Comparison of ENCODE assay signal across 26 cellular contexts in genomic region chr16:21685034-21685455, GRCh38. TPM values are rescaled to one million over a fixed set of nuclear protein-coding genes. Genes with fewer than 3 reads are reported as not detected.
DNase-seq lines count a peak whose midpoint lies in the region; ATAC-seq and TF ChIP-seq lines count a peak whose summit lies in the region.
"Had no signal": no experiment of that assay in that cellular context is flagged by ENCODE, and none has a peak within 500 bp of the region (broad histone marks: within the 10 kb centered on the region; RNA-seq: fewer than 3 reads in every experiment).

No MANE protein-coding gene starts in this region.

- H3K36me3 ChIP-seq in A673 (ENCODE audit: insufficient read depth, low read length, poor library complexity, severe bottlenecking) (no peaks in the 10 kb centered on the region), HCT116 (ENCODE audit: control insufficient read depth in 1 of 2, insufficient read depth in 2 of 2, low read length in 2 of 2) (no peaks in the 10 kb centered on the region)
- H3K36me3 ChIP-seq in effector memory CD4-positive, alpha-beta T cell (ENCODE audit: control insufficient read depth, insufficient read depth, low read length), result no peaks in the 10 kb centered on the region
- H3K36me3 ChIP-seq: breast epithelium, colonic mucosa, left ventricle myocardium inferior had no signal

- no peak for TF ChIP-seq POLR2A in HCT116 (IDR thresholded peaks at IDR 0.05; ENCODE audit: borderline replicate concordance, extremely low read depth, insufficient read depth, insufficient read length)

- no peaks in the 10 kb centered on the region for H3K4me1 Mint-ChIP-seq in WTC11

- no peaks in the 10 kb centered on the region for H3K79me2 ChIP-seq in HCT116 (ENCODE audit: insufficient read depth, low read length)

- no peaks in the 10 kb centered on the region for H4K20me1 ChIP-seq in HCT116 (ENCODE audit: insufficient read depth)

- TF ChIP-seq CTCF in A673 (conservative IDR thresholded peaks at IDR 0.05; ENCODE audit: low read depth, low read length) (no peak), HCT116 (IDR thresholded peaks at IDR 0.05 in 2 of 3, conservative IDR thresholded peaks at IDR 0.05 in 1 of 3; ENCODE audit: borderline replicate concordance in 1 of 3, insufficient read depth in 1 of 3, low read depth in 2 of 3, low read length in 2 of 3) (no peak), WTC11 (IDR thresholded peaks at IDR 0.05) (no peak), omental fat pad (IDR thresholded peaks at IDR 0.05) (no peak)

- BruUV-seq in A673 (replicated peaks; lab: Mats Ljungman, UMichigan) (no TSS peak), HCT116 (replicated peaks; lab: Mats Ljungman, UMichigan) (no TSS peak)

- H3K9me2 ChIP-seq in HCT116 (ENCODE audit: insufficient read depth), result no peaks in the 10 kb centered on the region

- H2AFZ ChIP-seq in HCT116 (ENCODE audit: low read depth, low read length, poor library complexity, severe bottlenecking), result no peak overlapping the region

- RAD21 ChIA-PET in HCT116 (lab: Charles Lee; ENCODE audit: low non-redundant PET in 1 of 2, low total read pairs in 2 of 2, uncharacterized antibody in 2 of 2, unreplicated experiment in 2 of 2), result no interaction called here

- ATAC-seq in HCT116 (no peak), WTC11 (peak; percentile 67), GM19395 (IDR thresholded peaks at IDR 0.05; ENCODE audit: unreplicated experiment) (no peak), omental fat pad (ENCODE audit: low FRiP score) (no peak)
- ATAC-seq: natural killer cell had no signal

- H3K27ac ChIP-seq in A673 (ENCODE audit: low read depth, low read length, poor library complexity, severe bottlenecking) (no peak overlapping the region), HCT116 (ENCODE audit: low read depth, low read length) (no peak overlapping the region)
- no peak overlapping the region for H3K27ac ChIP-seq in effector memory CD4-positive, alpha-beta T cell (ENCODE audit: insufficient read depth, low read length, poor library complexity, severe bottlenecking)
- H3K27ac ChIP-seq: breast epithelium, C4-2B, colonic mucosa, left ventricle myocardium inferior, RWPE1, skin epidermis, testis had no signal

- H3K4me3 Mint-ChIP-seq in WTC11, result no peak overlapping the region
- H3K4me3 Mint-ChIP-seq: activated T-cell treated with anti-CD3 and anti-CD28 coated beads, Interleukin-2, amount 50 U/mL, for 24 hours; HFFc6; natural killer cell had no signal

- POLR2A ChIA-PET in A673 (lab: Charles Lee; ENCODE audit: low non-redundant PET) (no interaction called here), HCT116 (lab: Charles Lee) (no interaction called here), WTC11 (lab: Charles Lee) (no interaction called here)

- intact Hi-C loops in A673 (cut with micrococcal nuclease; ENCODE audit: unreplicated experiment), result no loop called here
- intact Hi-C loops in HCT116 (cut with micrococcal nuclease), result no loop called here

- H3K9me3 Mint-ChIP-seq in WTC11, result peaks cover 9% of the 10 kb centered on the region
- H3K9me3 Mint-ChIP-seq: activated T-cell treated with anti-CD3 and anti-CD28 coated beads, Interleukin-2, amount 50 U/mL, for 24 hours; HFFc6; natural killer cell had no signal

- H3K27ac Mint-ChIP-seq in WTC11, result no peak overlapping the region
- H3K27ac Mint-ChIP-seq: activated T-cell treated with anti-CD3 and anti-CD28 coated beads, Interleukin-2, amount 50 U/mL, for 24 hours; HFFc6; natural killer cell had no signal

- H3K4me1 ChIP-seq in A673 (ENCODE audit: insufficient read depth, low read length, poor library complexity, severe bottlenecking) (no peaks in the 10 kb centered on the region), HCT116 (ENCODE audit: control insufficient read depth in 1 of 2, insufficient read depth in 2 of 2, low read length in 2 of 2) (no peaks in the 10 kb centered on the region)
- H3K4me1 ChIP-seq in effector memory CD4-positive, alpha-beta T cell (ENCODE audit: control insufficient read depth, insufficient read depth, low read length, poor library complexity, severe bottlenecking), result no peaks in the 10 kb centered on the region
- H3K4me1 ChIP-seq: breast epithelium, colonic mucosa, left ventricle myocardium inferior, testis had no signal

- no peak for TF ChIP-seq RAD21 in HCT116 (IDR thresholded peaks at IDR 0.05; ENCODE audit: low read depth)

- H3K27me3 ChIP-seq in A673 (replicated peaks; ENCODE audit: insufficient read depth, low read depth, low read length, poor library complexity) (peaks cover 3% of the 10 kb centered on the region), HCT116 (ENCODE audit: insufficient read depth, low read length) (no peaks in the 10 kb centered on the region)
- no peaks in the 10 kb centered on the region for H3K27me3 ChIP-seq in effector memory CD4-positive, alpha-beta T cell (replicated peaks; ENCODE audit: control insufficient read depth, insufficient read depth, low read length, poor library complexity, severe bottlenecking)
- H3K27me3 ChIP-seq: breast epithelium, colonic mucosa, testis had no signal

- H3K4me3 ChIP-seq in A673 (ENCODE audit: low read depth, low read length, poor library complexity, severe bottlenecking), result no peak overlapping the region
- H3K4me3 ChIP-seq in HCT116 (replicated peaks in 1 of 2; ENCODE audit: low read depth in 1 of 2, low read length in 2 of 2), result no peak overlapping the region
- no peak overlapping the region for H3K4me3 ChIP-seq in effector memory CD4-positive, alpha-beta T cell (ENCODE audit: insufficient read depth, low read depth, low read length, poor library complexity, severe bottlenecking)
- H3K4me3 ChIP-seq: breast epithelium, colonic mucosa, left ventricle myocardium inferior, skin epidermis, testis had no signal

- peaks cover 11% of the 10 kb centered on the region; the same call in 1 of the 2 replicates for H3K27me3 Mint-ChIP-seq in WTC11 (ENCODE audit: low read depth)

- no peaks in the 10 kb centered on the region for H3K9me3 ChIP-seq in A673 (ENCODE audit: low read depth, low read length, poor library complexity, severe bottlenecking)
- no peaks in the 10 kb centered on the region for H3K9me3 ChIP-seq in HCT116 (ENCODE audit: control insufficient read depth in 1 of 2, insufficient read depth in 1 of 2, low read depth in 1 of 2, low read length in 2 of 2)
- no peaks in the 10 kb centered on the region for H3K9me3 ChIP-seq in effector memory CD4-positive, alpha-beta T cell (ENCODE audit: control insufficient read depth, low read length)
- H3K9me3 ChIP-seq: colonic mucosa, testis had no signal

- H3K36me3 Mint-ChIP-seq in WTC11, result no peaks in the 10 kb centered on the region
- H3K36me3 Mint-ChIP-seq: natural killer cell had no signal

- H3K9ac ChIP-seq in HCT116 (ENCODE audit: low read length), result no peak overlapping the region

- CTCF ChIA-PET in A673 (lab: Charles Lee) (no interaction called here), HCT116 (lab: Charles Lee) (no interaction called here), WTC11 (lab: Charles Lee) (interaction anchor here (0.8 to 1.4 kb wide), 11 partner anchors 8 to 125 kb away, joined by 4 to 14 read pairs (median 6); no protein-coding TSS in a partner anchor)

- peak; percentile 16 for DNase-seq in A673 (ENCODE audit: low spot score)
- no peak for DNase-seq in HCT116 (ENCODE audit: low read depth, low spot score)
- DNase-seq in WTC11 (ENCODE audit: low spot score), result peak; percentile 71
- DNase-seq in islet precursor cell, result peak; percentile 63
- DNase-seq in effector memory CD4-positive, alpha-beta T cell, result no peak
- DNase-seq in stimulated activated CD4-positive, alpha-beta T cell treated with anti-CD3 and anti-CD28 coated beads, Interleukin-2, amount 100 ng/mL, for 48 hours, result no peak
- DNase-seq in omental fat pad (ENCODE audit: low spot score), result no peak
- DNase-seq: activated CD4-positive, CD25-positive, alpha-beta regulatory T cell; activated naive CD4-positive, alpha-beta T cell; activated T-cell treated with anti-CD3 and anti-CD28 coated beads, Interleukin-2, amount 50 U/mL, for 24 hours; colonic mucosa; HFFc6; left ventricle myocardium inferior; midbrain; natural killer cell; NCI-H510A treated with DMSO at 0.1 percent for 48 hours; testis had no signal

- no peak overlapping the region for H3K4me2 ChIP-seq in HCT116 (ENCODE audit: low read length)

TF ChIP-seq in WTC11, 78 proteins besides CTCF, POLR2A, EP300 and RAD21 (continues in another document):
- no peak for TF ChIP-seq MYBL2 (CRISPR knock-in tag; IDR thresholded peaks at IDR 0.05)
- TF ChIP-seq FOXP1 (CRISPR knock-in tag; IDR thresholded peaks at IDR 0.05; ENCODE audit: borderline replicate concordance), result peak; percentile 53; the same call in 1 of the 2 replicates
- TF ChIP-seq, protein P1, sequence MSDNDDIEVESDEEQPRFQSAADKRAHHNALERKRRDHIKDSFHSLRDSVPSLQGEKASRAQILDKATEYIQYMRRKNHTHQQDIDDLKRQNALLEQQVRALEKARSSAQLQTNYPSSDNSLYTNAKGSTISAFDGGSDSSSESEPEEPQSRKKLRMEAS (CRISPR knock-in tag; IDR thresholded peaks at IDR 0.05), result peak; percentile 28; the same call in 1 of the 2 replicates
- no peak for TF ChIP-seq ESRRA (CRISPR knock-in tag; IDR thresholded peaks at IDR 0.05; ENCODE audit: borderline replicate concordance)
- peak; percentile 64; the same call in 1 of the 2 replicates for TF ChIP-seq JUN (CRISPR knock-in tag; IDR thresholded peaks at IDR 0.05)
- TF ChIP-seq NFE2L1 (CRISPR knock-in tag; IDR thresholded peaks at IDR 0.05), result 0 out of 2 replicates have a peak, but pooled peaks have one; percentile 29

RNA-seq across cellular contexts. Expression of gene OTOA, which starts 21.3 kb away (rescaled TPM):
- total RNA-seq in A673 (2021) (0.13 TPM in 1 of 2 replicates, not detected in the other), HCT116 (2021; ENCODE audit: unreplicated experiment) (not detected), WTC11 (2021) (0.07 to 0.11 TPM (median 0.07 TPM) in 3 replicates), omental fat pad (1 to 10 TPM in 2 of 4 donors, under 1 TPM in 2; 0.25 to 1.2 (median 0.69) TPM)
- 0.04 TPM in 1 of 2 replicates, not detected in the other for polyA plus RNA-seq in HCT116 (2012)
- total RNA-seq: colonic mucosa, HFFc6 had no signal
- polyA plus RNA-seq: AG04450 had no signal

RNA-seq across cellular contexts. Expression of gene IGSF6, which starts 32.6 kb away (rescaled TPM):
- total RNA-seq in A673 (2021), result not detected in 2 replicates
- not detected for total RNA-seq in HCT116 (2021; ENCODE audit: unreplicated experiment)
- polyA plus RNA-seq in HCT116 (2012), result 0.07 and 0.09 TPM in 2 replicates
- total RNA-seq in WTC11 (2021), result 0.25 TPM in 1 of 3 replicates, not detected in the others
- 10 to 100 TPM in 1 of 4 donors, 1 to 10 TPM in 3; 2.8 to 18.6 (median 6.8) TPM for total RNA-seq in omental fat pad
- total RNA-seq: G401, HFFc6, HT-29, LHCN-M2 had no signal
- polyA plus RNA-seq: AG04450 had no signal

Comparison
In these comparisons a context has a peak if more than half of its experiments do, and no peak if none do; other contexts are left out.
1. DNase-seq: peak in A673 (single experiment), WTC11 (single experiment) and islet precursor cell (single experiment); none in HCT116 (single experiment), effector memory CD4-positive, alpha-beta T cell (0 of 3), stimulated activated CD4-positive, alpha-beta T cell treated with anti-CD3 and anti-CD28 coated beads, Interleukin-2, amount 100 ng/mL, for 48 hours (0 of 2) and omental fat pad (single experiment).